Comparison of ENCODE assay signal across 8 cellular contexts in the genomic region with DNA sequence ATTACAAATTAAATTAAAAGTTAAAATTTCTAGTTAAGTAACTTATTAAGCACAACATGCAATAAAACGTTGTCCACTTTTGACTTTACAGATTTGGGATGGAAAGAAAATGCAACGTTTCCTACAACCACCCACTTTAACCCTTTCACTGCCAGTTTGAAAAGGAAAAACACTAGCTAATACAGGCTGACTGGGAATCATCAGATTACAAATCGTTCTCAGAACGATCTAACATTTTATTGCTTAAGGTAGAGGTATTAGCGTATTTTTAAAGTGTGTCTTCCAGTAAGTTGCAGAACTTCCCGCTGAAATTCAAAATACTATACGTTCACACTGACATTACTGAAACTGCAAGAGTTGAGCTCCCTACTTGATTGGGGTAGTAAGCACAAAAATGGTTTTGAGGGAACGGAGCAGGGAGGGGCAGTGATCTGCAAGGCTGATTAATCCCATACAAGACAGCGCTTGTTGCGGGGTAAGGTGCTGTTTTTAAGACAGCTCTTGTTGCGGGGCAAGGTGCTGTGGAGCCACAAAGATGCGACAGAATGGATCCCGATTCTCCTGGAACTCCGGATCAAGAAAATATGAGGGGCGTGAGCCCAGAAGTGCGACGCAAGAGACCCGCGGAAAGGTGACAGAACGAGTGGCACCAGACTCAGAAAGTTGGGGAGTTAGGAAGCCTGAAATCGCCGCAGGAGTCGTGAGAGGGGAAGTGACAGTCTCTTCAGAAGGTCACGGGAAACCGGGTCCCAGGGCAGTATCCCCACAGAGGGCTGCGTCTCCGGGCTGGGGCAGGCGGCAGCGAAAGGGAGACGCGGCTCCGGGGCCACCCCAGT. TPM values are rescaled to one million over a fixed set of nuclear protein-coding genes. Genes with fewer than 3 reads are reported as not detected.
DNase-seq lines count a peak whose midpoint lies in the region; ATAC-seq and TF ChIP-seq lines count a peak whose summit lies in the region.

No MANE protein-coding gene starts in this region.

- H3K27me3 ChIP-seq in DOHH2 (ENCODE audit: control insufficient read depth, low read length) (no peaks in the 10 kb centered on the region), Peyer's patch (no peaks in the 10 kb centered on the region), lower lobe of right lung (ENCODE audit: low read depth) (no peaks in the 10 kb centered on the region), tibial nerve (no peaks in the 10 kb centered on the region)

- H3K9me3 ChIP-seq in DOHH2 (ENCODE audit: control insufficient read depth, insufficient read depth, low read length) = no peaks in the 10 kb centered on the region
- no peaks in the 10 kb centered on the region for H3K9me3 ChIP-seq in Peyer's patch
- no peaks in the 10 kb centered on the region for H3K9me3 ChIP-seq in lower lobe of right lung
- no peaks in the 10 kb centered on the region for H3K9me3 ChIP-seq in tibial nerve

- TF ChIP-seq EP300 in tibial nerve (IDR thresholded peaks at IDR 0.05) = no peak

- H3K79me2 ChIP-seq in DOHH2 (ENCODE audit: control insufficient read depth, low read length) = peaks cover 98% of the 10 kb centered on the region

- TF ChIP-seq CTCF in DOHH2 (IDR thresholded peaks at IDR 0.05; ENCODE audit: low read depth, low read length, poor library complexity, severe bottlenecking) (no peak), Peyer's patch (IDR thresholded peaks at IDR 0.05) (no peak), lower lobe of right lung (IDR thresholded peaks at IDR 0.05) (no peak), tibial nerve (IDR thresholded peaks at IDR 0.05) (no peak)

- no peaks in the 10 kb centered on the region; the same call in 1 of the 2 replicates for H3F3A ChIP-seq in DOHH2 (ENCODE audit: control insufficient read depth, insufficient read depth)

- no peaks in the 10 kb centered on the region for H3K9me2 ChIP-seq in DOHH2 (replicated peaks; ENCODE audit: control insufficient read depth, low read length)

- no peaks in the 10 kb centered on the region; the same call in 1 of the 2 replicates for H4K20me1 ChIP-seq in DOHH2 (ENCODE audit: control insufficient read depth, insufficient read depth, low read depth, low read length)

- peak overlapping the region; percentile 88 for H3K4me2 ChIP-seq in DOHH2 (ENCODE audit: low read length)

- WGBS in tibial nerve, 2 donors = 0 to 1% methylated on average over 29 to 32 of the region's 32 CpGs

- peak overlapping the region; percentile 62 for H3K27ac ChIP-seq in DOHH2 (ENCODE audit: low read depth, low read length)
- H3K27ac ChIP-seq in Peyer's patch = peak overlapping the region; percentile 95 to 98 (median 96)
- H3K27ac ChIP-seq in lower lobe of right lung = peak overlapping the region; percentile 96
- peak overlapping the region; percentile 92 to 99 (median 95) for H3K27ac ChIP-seq in tibial nerve

- H3K4me1 ChIP-seq in DOHH2 (ENCODE audit: control insufficient read depth, low read length) (peaks cover 44% of the 10 kb centered on the region), Peyer's patch (peaks cover 0 to 50% (median 3%) of the 10 kb centered on the region in 4 donors), lower lobe of right lung (peaks cover 64% of the 10 kb centered on the region), tibial nerve (peaks cover 0 to 77% (median 40%) of the 10 kb centered on the region in 4 donors)

- intact Hi-C loops in lower lobe of right lung (cut with DNase I) = no loop called here

- H3K36me3 ChIP-seq in DOHH2 (ENCODE audit: control insufficient read depth, low read length) = peaks cover 21% of the 10 kb centered on the region
- H3K36me3 ChIP-seq in Peyer's patch = peaks cover 0 to under 1% (median 0%) of the 10 kb centered on the region in 3 donors
- no peaks in the 10 kb centered on the region for H3K36me3 ChIP-seq in lower lobe of right lung
- no peaks in the 10 kb centered on the region for H3K36me3 ChIP-seq in tibial nerve

- H3K4me3 ChIP-seq in DOHH2 (ENCODE audit: low read length) (peak overlapping the region; percentile 92), Peyer's patch (peak overlapping the region; percentile 62 to 93 (median 80)), lower lobe of right lung (peak overlapping the region; percentile 89), tibial nerve (peak overlapping the region; percentile 88 to 97 (median 92))

- DNase-seq in Peyer's patch (no peak), dedifferentiated amniotic fluid mesenchymal stem cell (ENCODE audit: extremely low spot score) (peak; percentile 17), lower lobe of right lung (no peak), tibial nerve (ENCODE audit: low spot score in 2 of 2) (peak in 1 of 2 donors; percentile 23), GF-D8 (lab: John Stamatoyannopoulos, UW) (no peak)

- ATAC-seq in GM19395 (IDR thresholded peaks at IDR 0.05; ENCODE audit: unreplicated experiment) = peak; percentile 35
- peak; percentile 34 for ATAC-seq in HG03432 (IDR thresholded peaks at IDR 0.05; ENCODE audit: unreplicated experiment)
- peak; percentile 60 to 61 for ATAC-seq in lower lobe of right lung

- TF ChIP-seq POLR2A in Peyer's patch (IDR thresholded peaks at IDR 0.05) = no peak
- no peak for TF ChIP-seq POLR2A in tibial nerve (IDR thresholded peaks at IDR 0.05)

RNA-seq across cellular contexts. Expression of gene HADHA, which starts 0.6 kb away (rescaled TPM):
- total RNA-seq in Peyer's patch = 100 to 1,000 TPM; 105 to 438 (median 267) TPM
- total RNA-seq in lower lobe of right lung = 130 TPM
- 100 to 1,000 TPM in 2 of 4 donors, 10 to 100 TPM in 2; 91.8 to 115 (median 104) TPM for total RNA-seq in tibial nerve

RNA-seq across cellular contexts. Expression of gene HADHB, which starts 0.9 kb away (rescaled TPM):
- 100 to 1,000 TPM; 120 to 413 (median 251) TPM for total RNA-seq in Peyer's patch
- 119 TPM for total RNA-seq in lower lobe of right lung
- total RNA-seq in tibial nerve = 100 to 1,000 TPM in 3 of 4 donors, 10 to 100 TPM in 1; 68.1 to 121 (median 110) TPM
